ENCODE assay signal across 6 cellular contexts in the genomic region with DNA sequence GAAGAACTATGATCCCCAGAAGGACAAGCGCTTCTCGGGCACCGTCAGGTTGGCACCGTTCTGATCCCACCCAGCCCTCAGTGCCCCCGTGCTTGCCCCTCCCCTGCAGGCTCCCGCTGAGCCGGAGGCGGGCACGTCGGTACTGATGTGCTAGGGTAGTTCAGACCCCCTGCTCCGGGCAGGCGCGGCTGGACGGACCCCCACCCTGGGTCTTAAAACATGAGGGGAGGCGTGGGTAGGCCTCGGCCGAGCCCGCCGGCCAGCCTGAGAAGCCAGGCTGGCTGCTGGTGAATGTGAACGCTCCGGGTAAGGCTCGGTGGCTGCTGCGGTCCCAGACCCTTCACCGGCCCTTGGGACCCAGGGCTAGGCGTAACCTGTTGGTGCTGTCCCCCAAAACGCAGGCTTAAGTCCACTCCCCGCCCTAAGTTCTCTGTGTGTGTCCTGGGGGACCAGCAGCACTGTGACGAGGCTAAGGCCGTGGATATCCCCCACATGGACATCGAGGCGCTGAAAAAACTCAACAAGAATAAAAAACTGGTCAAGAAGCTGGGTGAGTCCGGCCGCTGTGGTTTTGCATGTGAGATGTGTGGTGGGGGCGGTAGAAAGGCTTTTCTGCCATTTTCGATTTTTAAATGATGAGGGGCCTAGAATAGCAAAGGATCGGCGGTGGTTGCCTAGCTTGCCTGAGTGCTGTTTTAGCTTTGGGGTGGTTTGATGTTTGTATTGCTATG.
DNase-seq lines count a peak whose midpoint lies in the region; ATAC-seq lines count a peak whose summit lies in the region.

No MANE protein-coding gene starts in this region.

- DNase-seq in activated naive CD4-positive, alpha-beta T cell treated with anti-CD3 and anti-CD28 coated beads, Interleukin-2, amount 50 U/mL, for 16 hours, result no peak
- DNase-seq in effector memory CD8-positive, alpha-beta T cell, result no peak
- DNase-seq in KG1 (lab: John Stamatoyannopoulos, UW) (no peak), NCI-H526 (lab: John Stamatoyannopoulos, UW) (no peak)

- ATAC-seq in effector memory CD8-positive, alpha-beta T cell (replicated peaks), result no peak

- H3K4me3 Mint-ChIP-seq in activated naive CD4-positive, alpha-beta T cell treated with anti-CD3 and anti-CD28 coated beads, Interleukin-2, amount 50 U/mL, for 24 hours, result peak overlapping the region; percentile 97
- peak overlapping the region; percentile 97 to 98 for H3K4me3 Mint-ChIP-seq in effector memory CD8-positive, alpha-beta T cell

- H3K36me3 Mint-ChIP-seq in activated naive CD4-positive, alpha-beta T cell treated with anti-CD3 and anti-CD28 coated beads, Interleukin-2, amount 50 U/mL, for 24 hours, result peaks cover 21% of the 10 kb centered on the region
- peaks cover 64% of the 10 kb centered on the region for H3K36me3 Mint-ChIP-seq in effector memory CD8-positive, alpha-beta T cell (ENCODE audit: insufficient read depth)

- peak overlapping the region; percentile 92 for H3K27ac ChIP-seq in rectal smooth muscle tissue (ENCODE audit: low read depth, low read length)

- no peaks in the 10 kb centered on the region for H3K9me3 Mint-ChIP-seq in activated naive CD4-positive, alpha-beta T cell treated with anti-CD3 and anti-CD28 coated beads, Interleukin-2, amount 50 U/mL, for 24 hours
- no peaks in the 10 kb centered on the region for H3K9me3 Mint-ChIP-seq in effector memory CD8-positive, alpha-beta T cell

- H3K4me1 ChIP-seq in rectal smooth muscle tissue (ENCODE audit: control insufficient read depth, insufficient read depth, low read length), result peaks cover 4% of the 10 kb centered on the region

- H3K4me3 ChIP-seq in rectal smooth muscle tissue (ENCODE audit: low read length), result peak overlapping the region; percentile 53

- H3K27me3 ChIP-seq in rectal smooth muscle tissue (ENCODE audit: control insufficient read depth, insufficient read depth, low read length), result no peaks in the 10 kb centered on the region

- H3K36me3 ChIP-seq in rectal smooth muscle tissue (ENCODE audit: control insufficient read depth, insufficient read depth, low read length), result peaks cover 8% of the 10 kb centered on the region

- H3K27ac Mint-ChIP-seq in activated naive CD4-positive, alpha-beta T cell treated with anti-CD3 and anti-CD28 coated beads, Interleukin-2, amount 50 U/mL, for 24 hours, result peak overlapping the region; percentile 97
- peak overlapping the region; percentile 97 to 99 for H3K27ac Mint-ChIP-seq in effector memory CD8-positive, alpha-beta T cell

- H3K27me3 Mint-ChIP-seq in activated naive CD4-positive, alpha-beta T cell treated with anti-CD3 and anti-CD28 coated beads, Interleukin-2, amount 50 U/mL, for 24 hours, result no peaks in the 10 kb centered on the region
- H3K27me3 Mint-ChIP-seq in effector memory CD8-positive, alpha-beta T cell, result no peaks in the 10 kb centered on the region

- peak overlapping the region; percentile 92 for H3K9ac ChIP-seq in rectal smooth muscle tissue (ENCODE audit: low read length)

- H3K4me1 Mint-ChIP-seq in activated naive CD4-positive, alpha-beta T cell treated with anti-CD3 and anti-CD28 coated beads, Interleukin-2, amount 50 U/mL, for 24 hours, result peaks cover 25% of the 10 kb centered on the region
- peaks cover 31% of the 10 kb centered on the region in 2 donors for H3K4me1 Mint-ChIP-seq in effector memory CD8-positive, alpha-beta T cell (ENCODE audit: low read depth in 2 of 2)
